In genomic region chr6:73459459-73459858, GRCh38 we compare ENCODE assay signal across 8 cellular contexts. TPM values are rescaled to one million over a fixed set of nuclear protein-coding genes. Genes with fewer than 3 reads are reported as not detected.
DNase-seq lines count a peak whose midpoint lies in the region; ATAC-seq and TF ChIP-seq lines count a peak whose summit lies in the region.
"Not testable (repeated sequence)": the region's sequence is repeated elsewhere in the genome, so short reads cannot be mapped to it uniquely, and the experiment has no call there.

No MANE protein-coding gene starts in this region.

- not testable (repeated sequence) for H3K36me3 ChIP-seq in BE2C

- TF ChIP-seq CTCF in BE2C (IDR thresholded peaks at IDR 0.05; ENCODE audit: low read depth, low read length); GM12865 (IDR thresholded peaks at IDR 0.05; ENCODE audit: insufficient read depth, low read depth, low read length, missing control alignments); chondrocyte (IDR thresholded peaks at IDR 0.05); natural killer cell (IDR thresholded peaks at IDR 0.05): not testable (repeated sequence)

- not testable (repeated sequence) for H3K4me1 ChIP-seq in BE2C

- peak overlapping the region; percentile 94 for H3K4me3 Mint-ChIP-seq in activated CD4-positive, alpha-beta T cell treated with anti-CD3 and anti-CD28 coated beads, Interleukin-2, amount 10 ng/mL, durations not matched to agents 24 days and 14 days
- H3K4me3 Mint-ChIP-seq in activated T-helper 17 cell treated with anti-CD3 and anti-CD28 coated beads, Interleukin-2, amount 50 U/mL, for 72 hours, result peak overlapping the region; percentile 83
- H3K4me3 Mint-ChIP-seq in chondrocyte (ENCODE audit: unreplicated experiment); stimulated activated naive B cell treated with anti-CD40 and anti-IgM and Interleukin-4, amounts not matched to agents 10 μg/mL and 1 μg/mL and 100 μg/mL, for 72 hours: not testable (repeated sequence)
- peak overlapping the region; percentile 42 for H3K4me3 Mint-ChIP-seq in natural killer cell

- peak; percentile 14 for DNase-seq in BE2C
- peak; percentile 26 for DNase-seq in GM12865 (ENCODE audit: low read depth)
- DNase-seq in OCI-M1 (lab: John Stamatoyannopoulos, UW), result peak; percentile 51
- not testable (repeated sequence) for DNase-seq in activated CD4-positive, alpha-beta T cell treated with anti-CD3 and anti-CD28 coated beads, Interleukin-2, amount 10 ng/mL, durations not matched to agents 24 days and 14 days; natural killer cell; stimulated activated naive B cell treated with anti-CD40 and anti-IgM and Interleukin-4, amounts not matched to agents 10 μg/mL and 1 μg/mL and 100 μg/mL, for 72 hours
- peak; percentile 47 for DNase-seq in chondrocyte (ENCODE audit: low spot score)

- H3K4me3 ChIP-seq in BE2C (ENCODE audit: low read depth, low read length); GM12865 (ENCODE audit: low read depth, low read length): not testable (repeated sequence)

- H3K27me3 ChIP-seq in BE2C, result not testable (repeated sequence)

- peak overlapping the region; percentile 6 for H3K27ac Mint-ChIP-seq in activated CD4-positive, alpha-beta T cell treated with anti-CD3 and anti-CD28 coated beads, Interleukin-2, amount 10 ng/mL, durations not matched to agents 24 days and 14 days
- H3K27ac Mint-ChIP-seq in activated T-helper 17 cell treated with anti-CD3 and anti-CD28 coated beads, Interleukin-2, amount 50 U/mL, for 72 hours, result peak overlapping the region; percentile 86
- not testable (repeated sequence) for H3K27ac Mint-ChIP-seq in chondrocyte (ENCODE audit: unreplicated experiment)
- peak overlapping the region in 1 of 2 donors; percentile 98 for H3K27ac Mint-ChIP-seq in natural killer cell
- peak overlapping the region; percentile 89 for H3K27ac Mint-ChIP-seq in stimulated activated naive B cell treated with anti-CD40 and anti-IgM and Interleukin-4, amounts not matched to agents 10 μg/mL and 1 μg/mL and 100 μg/mL, for 72 hours

- not testable (repeated sequence) for H3K27me3 Mint-ChIP-seq in activated CD4-positive, alpha-beta T cell treated with anti-CD3 and anti-CD28 coated beads, Interleukin-2, amount 10 ng/mL, durations not matched to agents 24 days and 14 days; activated T-helper 17 cell treated with anti-CD3 and anti-CD28 coated beads, Interleukin-2, amount 50 U/mL, for 72 hours; chondrocyte (ENCODE audit: low read depth); natural killer cell (ENCODE audit: low read depth in 2 of 2); stimulated activated naive B cell treated with anti-CD40 and anti-IgM and Interleukin-4, amounts not matched to agents 10 μg/mL and 1 μg/mL and 100 μg/mL, for 72 hours

- intact Hi-C loops in activated CD4-positive, alpha-beta T cell treated with anti-CD3 and anti-CD28 coated beads, Interleukin-2, amount 10 ng/mL, durations not matched to agents 24 days and 14 days (cut with micrococcal nuclease), result loop anchor here (10.0 kb wide), 1 partner anchor 265 kb away; no protein-coding TSS in a partner anchor
- intact Hi-C loops in natural killer cell (cut with micrococcal nuclease), result not testable (repeated sequence)

- H3K9me3 Mint-ChIP-seq in activated CD4-positive, alpha-beta T cell treated with anti-CD3 and anti-CD28 coated beads, Interleukin-2, amount 10 ng/mL, durations not matched to agents 24 days and 14 days; activated T-helper 17 cell treated with anti-CD3 and anti-CD28 coated beads, Interleukin-2, amount 50 U/mL, for 72 hours; chondrocyte (ENCODE audit: low read depth); natural killer cell; stimulated activated naive B cell treated with anti-CD40 and anti-IgM and Interleukin-4, amounts not matched to agents 10 μg/mL and 1 μg/mL and 100 μg/mL, for 72 hours: not testable (repeated sequence)

- not testable (repeated sequence) for H3K9me3 ChIP-seq in BE2C

- H3K4me1 Mint-ChIP-seq in activated CD4-positive, alpha-beta T cell treated with anti-CD3 and anti-CD28 coated beads, Interleukin-2, amount 10 ng/mL, durations not matched to agents 24 days and 14 days, result peaks cover 42% of the 10 kb centered on the region
- peaks cover 22% of the 10 kb centered on the region for H3K4me1 Mint-ChIP-seq in activated T-helper 17 cell treated with anti-CD3 and anti-CD28 coated beads, Interleukin-2, amount 50 U/mL, for 72 hours
- H3K4me1 Mint-ChIP-seq in chondrocyte (ENCODE audit: low read depth), result peaks cover 18% of the 10 kb centered on the region
- H3K4me1 Mint-ChIP-seq in natural killer cell, result peaks cover 18% of the 10 kb centered on the region in 2 donors
- H3K4me1 Mint-ChIP-seq in stimulated activated naive B cell treated with anti-CD40 and anti-IgM and Interleukin-4, amounts not matched to agents 10 μg/mL and 1 μg/mL and 100 μg/mL, for 72 hours, result peaks cover 19 to 36% of the 10 kb centered on the region in 2 donors

- ATAC-seq in activated T-helper 17 cell treated with anti-CD3 and anti-CD28 coated beads, Interleukin-2, amount 50 U/mL, for 72 hours (replicated peaks); natural killer cell; stimulated activated naive B cell treated with anti-CD40 and anti-IgM and Interleukin-4, amounts not matched to agents 10 μg/mL and 1 μg/mL and 100 μg/mL, for 72 hours (replicated peaks): not testable (repeated sequence)

- H3K36me3 Mint-ChIP-seq in activated CD4-positive, alpha-beta T cell treated with anti-CD3 and anti-CD28 coated beads, Interleukin-2, amount 10 ng/mL, durations not matched to agents 24 days and 14 days (ENCODE audit: low read depth), result peaks cover 12% of the 10 kb centered on the region
- H3K36me3 Mint-ChIP-seq in activated T-helper 17 cell treated with anti-CD3 and anti-CD28 coated beads, Interleukin-2, amount 50 U/mL, for 72 hours (ENCODE audit: low read depth), result peaks cover 27% of the 10 kb centered on the region
- not testable (repeated sequence) for H3K36me3 Mint-ChIP-seq in chondrocyte (ENCODE audit: low read depth); natural killer cell
- peaks cover 3 to 10% of the 10 kb centered on the region in 2 donors for H3K36me3 Mint-ChIP-seq in stimulated activated naive B cell treated with anti-CD40 and anti-IgM and Interleukin-4, amounts not matched to agents 10 μg/mL and 1 μg/mL and 100 μg/mL, for 72 hours

RNA-seq across cellular contexts. Expression of gene MTO1, which starts 2.1 kb away (rescaled TPM):
- polyA plus RNA-seq in BE2C (2012; ENCODE audit: insufficient read depth, insufficient read length, low read depth), result 20.0 TPM
- total RNA-seq in activated CD4-positive, alpha-beta T cell treated with anti-CD3 and anti-CD28 coated beads, Interleukin-2, amount 10 ng/mL, durations not matched to agents 24 days and 14 days, result 35.5 and 35.7 TPM in 2 replicates
- total RNA-seq in activated T-helper 17 cell treated with anti-CD3 and anti-CD28 coated beads, Interleukin-2, amount 50 U/mL, for 72 hours, result 10 to 100 TPM; 46.8 to 57.7 TPM
- total RNA-seq in chondrocyte, result 18.4 to 26.0 TPM (median 25.6 TPM) in 3 replicates
- total RNA-seq in natural killer cell, result 10 to 100 TPM; 37.8 to 46.1 (median 41.3) TPM

RNA-seq across cellular contexts. Expression of gene CGAS, which starts 7.4 kb away (rescaled TPM):
- polyA plus RNA-seq in BE2C (2012; ENCODE audit: insufficient read depth, insufficient read length, low read depth), result not detected
- total RNA-seq in activated CD4-positive, alpha-beta T cell treated with anti-CD3 and anti-CD28 coated beads, Interleukin-2, amount 10 ng/mL, durations not matched to agents 24 days and 14 days, result 45.0 and 49.7 TPM in 2 replicates
- 10 to 100 TPM; 37.5 to 56.0 TPM for total RNA-seq in activated T-helper 17 cell treated with anti-CD3 and anti-CD28 coated beads, Interleukin-2, amount 50 U/mL, for 72 hours
- total RNA-seq in chondrocyte (1.0 to 1.7 TPM (median 1.6 TPM) in 3 replicates), natural killer cell (10 to 100 TPM; 15.5 to 17.8 (median 16.6) TPM)
